ENCODE assay signal across 16 cellular contexts in the genomic region with DNA sequence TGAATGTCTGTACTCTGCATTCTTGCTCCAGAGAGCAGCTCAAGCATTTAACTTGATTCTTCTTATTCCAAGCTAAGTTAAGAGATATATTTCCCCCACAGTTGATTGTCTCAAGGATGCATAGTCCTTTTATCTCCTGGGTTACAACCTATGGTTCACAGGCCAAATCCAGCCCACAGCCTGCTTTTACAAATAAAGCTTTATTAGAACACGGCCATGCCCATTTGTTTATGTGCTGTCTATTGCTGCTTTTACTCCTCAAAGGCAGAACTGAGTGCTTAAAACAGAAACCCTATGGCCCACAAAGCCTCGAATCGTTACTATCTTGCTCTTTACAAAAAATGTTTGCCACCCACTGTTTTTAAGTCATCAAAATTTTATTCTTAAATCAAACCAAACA. TPM values are rescaled to one million over a fixed set of nuclear protein-coding genes. Genes with fewer than 3 reads are reported as not detected.
DNase-seq lines count a peak whose midpoint lies in the region; ATAC-seq and TF ChIP-seq lines count a peak whose summit lies in the region.
"Had no signal": no experiment of that assay in that cellular context is flagged by ENCODE, and none has a peak within 500 bp of the region (broad histone marks: within the 10 kb centered on the region; RNA-seq: fewer than 3 reads in every experiment).

No MANE protein-coding gene starts in this region.

- H3K36me3 ChIP-seq in GM23338 (ENCODE audit: insufficient read depth) (no peaks in the 10 kb centered on the region), right lobe of liver (peaks cover 0 to 8% (median 0%) of the 10 kb centered on the region in 4 donors)

- H2AFZ ChIP-seq in GM23338 = no peak overlapping the region

- 0 out of 3 replicates have a peak, but pooled peaks cover 1% of the 10 kb centered on the region for H3K4me1 Mint-ChIP-seq in GM23338
- H3K4me1 Mint-ChIP-seq in WTC11 = 0 out of 2 replicates have a peak, but pooled peaks cover 2% of the 10 kb centered on the region
- peaks cover 15% of the 10 kb centered on the region for H3K4me1 Mint-ChIP-seq in type B pancreatic cell (ENCODE audit: unreplicated experiment)
- no peaks in the 10 kb centered on the region for H3K4me1 Mint-ChIP-seq in immature natural killer cell

- no peak for TF ChIP-seq POLR2A in right lobe of liver (IDR thresholded peaks at IDR 0.05)

- no peaks in the 10 kb centered on the region for H3K9me2 ChIP-seq in GM23338 (ENCODE audit: insufficient read depth)

- DNase-seq in GM23338 (ENCODE audit: low spot score) (no peak), WTC11 (ENCODE audit: low spot score) (no peak), right lobe of liver (no peak), type B pancreatic cell (ENCODE audit: extremely low spot score, unreplicated experiment) (no peak), NCI-H524 (lab: John Stamatoyannopoulos, UW) (no peak), immature natural killer cell (no peak)
- DNase-seq: DMS79, KG1, NCI-H1105 treated with DMSO at 0.1 percent for 48 hours, NCI-H187, NCI-H345, NCI-H526, Peyer's patch, Right ventricle myocardium superior had no signal

- ATAC-seq in GM23338 = no peak
- no peak for ATAC-seq in WTC11
- no peak for ATAC-seq in right lobe of liver
- ATAC-seq in GM19395 (IDR thresholded peaks at IDR 0.05; ENCODE audit: unreplicated experiment) = no peak

- no peaks in the 10 kb centered on the region for H3K9me3 ChIP-seq in right lobe of liver
- H3K9me3 ChIP-seq: BLaER1, Peyer's patch had no signal

- TF ChIP-seq CTCF in GM23338 (conservative IDR thresholded peaks at IDR 0.05; ENCODE audit: low read depth in 2 of 2) = no peak
- no peak for TF ChIP-seq CTCF in WTC11 (IDR thresholded peaks at IDR 0.05)
- no peak for TF ChIP-seq CTCF in right lobe of liver (IDR thresholded peaks at IDR 0.05)
- no peak for TF ChIP-seq CTCF in type B pancreatic cell (conservative IDR thresholded peaks at IDR 0.05)

- H3K4me3 Mint-ChIP-seq in GM23338 = no peak overlapping the region
- no peak overlapping the region for H3K4me3 Mint-ChIP-seq in WTC11
- no peak overlapping the region for H3K4me3 Mint-ChIP-seq in type B pancreatic cell
- no peak overlapping the region for H3K4me3 Mint-ChIP-seq in immature natural killer cell

- no peaks in the 10 kb centered on the region for H3K79me2 ChIP-seq in GM23338 (replicated peaks; ENCODE audit: insufficient read depth)

- intact Hi-C loops in right lobe of liver (cut with DNase I) = loop anchor here in 1 of 2 donors (10.0 kb wide), 1 partner anchor 155 kb away; no protein-coding TSS in a partner anchor

- H3K27ac ChIP-seq in GM23338 (ENCODE audit: low read depth) (no peak overlapping the region), right lobe of liver (peak overlapping the region; percentile 92 to 100 (median 95))
- H3K27ac ChIP-seq: BLaER1 had no signal

- H4K20me1 ChIP-seq in GM23338 (replicated peaks; ENCODE audit: insufficient read depth) = no peaks in the 10 kb centered on the region; the same call in 1 of the 2 replicates
- H4K20me1 ChIP-seq: BLaER1 had no signal

- H3K4me3 ChIP-seq in GM23338 (no peak overlapping the region), right lobe of liver (no peak overlapping the region)
- H3K4me3 ChIP-seq: BLaER1, Peyer's patch had no signal

- no peaks in the 10 kb centered on the region for H3F3A ChIP-seq in GM23338 (replicated peaks; ENCODE audit: low read depth)

- H3K27ac Mint-ChIP-seq in GM23338 (peak overlapping the region; percentile 82; the same call in 1 of the 2 replicates), WTC11 (peak overlapping the region; percentile 41; the same call in 1 of the 2 replicates), type B pancreatic cell (peak overlapping the region; percentile 58), immature natural killer cell (no peak overlapping the region)

- H3K36me3 Mint-ChIP-seq in GM23338 (ENCODE audit: low read depth) = peaks cover 7% of the 10 kb centered on the region; the same call in 1 of the 3 replicates
- H3K36me3 Mint-ChIP-seq in WTC11 = peaks cover 46% of the 10 kb centered on the region
- H3K36me3 Mint-ChIP-seq in type B pancreatic cell = peaks cover 3% of the 10 kb centered on the region
- peaks cover 13 to 45% (median 15%) of the 10 kb centered on the region in 3 donors for H3K36me3 Mint-ChIP-seq in immature natural killer cell

- H3K27me3 Mint-ChIP-seq in GM23338 (ENCODE audit: insufficient read depth, low read depth, poor library complexity) = peaks cover 2% of the 10 kb centered on the region
- H3K27me3 Mint-ChIP-seq in WTC11 (ENCODE audit: low read depth) = no peaks in the 10 kb centered on the region
- H3K27me3 Mint-ChIP-seq in type B pancreatic cell = no peaks in the 10 kb centered on the region
- H3K27me3 Mint-ChIP-seq in immature natural killer cell (ENCODE audit: low read depth in 3 of 3) = no peaks in the 10 kb centered on the region

- no peak overlapping the region for H3K4me2 ChIP-seq in GM23338
- H3K4me2 ChIP-seq: BLaER1 had no signal

- H3K9me3 Mint-ChIP-seq in GM23338 (no peaks in the 10 kb centered on the region), WTC11 (no peaks in the 10 kb centered on the region), type B pancreatic cell (no peaks in the 10 kb centered on the region), immature natural killer cell (no peaks in the 10 kb centered on the region)

- POLR2A ChIA-PET in WTC11 (lab: Charles Lee) = no interaction called here

- no peaks in the 10 kb centered on the region for H3K4me1 ChIP-seq in GM23338 (ENCODE audit: insufficient read depth)
- H3K4me1 ChIP-seq in right lobe of liver = peaks cover 0 to 63% (median 36%) of the 10 kb centered on the region in 4 donors

- no peaks in the 10 kb centered on the region for H3K27me3 ChIP-seq in GM23338 (ENCODE audit: insufficient read depth)
- no peaks in the 10 kb centered on the region for H3K27me3 ChIP-seq in right lobe of liver
- H3K27me3 ChIP-seq: BLaER1, Peyer's patch had no signal

- CTCF ChIA-PET in WTC11 (lab: Charles Lee) = interaction anchor here (1.4 to 2.8 kb wide), 2 partner anchors 9 to 12 kb away, joined by 4 to 9 read pairs; no protein-coding TSS in a partner anchor

- WGBS in right lobe of liver (ENCODE audit: insufficient coverage, low coverage, low lambda C conversion rate, missing lambda C conversion rate) = 74% methylated on average over 3 of the region's 3 CpGs

TF ChIP-seq in GM23338, 12 proteins besides CTCF, POLR2A, EP300 and RAD21 (continues in another document):
- TF ChIP-seq STAT1 (IDR thresholded peaks at IDR 0.05; ENCODE audit: unreplicated experiment) = no peak

TF ChIP-seq in WTC11, 78 proteins besides CTCF, POLR2A, EP300 and RAD21:
- TF ChIP-seq KAT7 (CRISPR knock-in tag; IDR thresholded peaks at IDR 0.05; ENCODE audit: borderline replicate concordance) (no peak), ZNF219 (CRISPR knock-in tag; IDR thresholded peaks at IDR 0.05; ENCODE audit: borderline replicate concordance) (no peak), NFATC4 (CRISPR knock-in tag; IDR thresholded peaks at IDR 0.05) (no peak), TEAD1 (CRISPR knock-in tag; IDR thresholded peaks at IDR 0.05) (no peak), GABPB1 (CRISPR knock-in tag; IDR thresholded peaks at IDR 0.05) (no peak)
- TF ChIP-seq, protein P1, sequence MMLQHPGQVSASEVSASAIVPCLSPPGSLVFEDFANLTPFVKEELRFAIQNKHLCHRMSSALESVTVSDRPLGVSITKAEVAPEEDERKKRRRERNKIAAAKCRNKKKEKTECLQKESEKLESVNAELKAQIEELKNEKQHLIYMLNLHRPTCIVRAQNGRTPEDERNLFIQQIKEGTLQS (CRISPR knock-in tag; conservative IDR thresholded peaks at IDR 0.05) = no peak
- TF ChIP-seq, protein P2, sequence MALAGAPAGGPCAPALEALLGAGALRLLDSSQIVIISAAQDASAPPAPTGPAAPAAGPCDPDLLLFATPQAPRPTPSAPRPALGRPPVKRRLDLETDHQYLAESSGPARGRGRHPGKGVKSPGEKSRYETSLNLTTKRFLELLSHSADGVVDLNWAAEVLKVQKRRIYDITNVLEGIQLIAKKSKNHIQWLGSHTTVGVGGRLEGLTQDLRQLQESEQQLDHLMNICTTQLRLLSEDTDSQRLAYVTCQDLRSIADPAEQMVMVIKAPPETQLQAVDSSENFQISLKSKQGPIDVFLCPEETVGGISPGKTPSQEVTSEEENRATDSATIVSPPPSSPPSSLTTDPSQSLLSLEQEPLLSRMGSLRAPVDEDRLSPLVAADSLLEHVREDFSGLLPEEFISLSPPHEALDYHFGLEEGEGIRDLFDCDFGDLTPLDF (CRISPR knock-in tag; IDR thresholded peaks at IDR 0.05) = no peak
TF ChIP-seq in WTC11: peak in this region for 0.

RNA-seq across cellular contexts. Expression of a gene that starts 25.8 kb away (rescaled TPM):
- 6.8 and 7.7 TPM in 2 replicates for total RNA-seq in GM23338 (2014; rRNA removed; shearing (Covaris generic))
- polyA plus RNA-seq in GM23338 (2016; fragmentation: Nextera tagmentation; extraction: Ambion mirVana) (3.0 and 3.7 TPM in 2 replicates), immature natural killer cell (1 to 10 TPM; 1.4 to 5.6 (median 1.8) TPM)
- total RNA-seq in WTC11 (2021) (10.6 to 11.4 TPM (median 11.1 TPM) in 3 replicates), right lobe of liver (10 to 100 TPM in 2 of 6 experiments, 1 to 10 TPM in 4; 5.1 to 17.5 (median 9.7) TPM), type B pancreatic cell (ENCODE audit: low replicate concordance) (9.4 and 20.9 TPM in 2 replicates)

RNA-seq across cellular contexts. Expression of a gene that starts 37.2 kb away (rescaled TPM):
- 26.9 and 27.6 TPM in 2 replicates for total RNA-seq in GM23338 (2014; rRNA removed; shearing (Covaris generic))
- polyA plus RNA-seq in GM23338 (2016; fragmentation: Nextera tagmentation; extraction: Ambion mirVana) (12.9 TPM in 2 replicates), immature natural killer cell (1 to 10 TPM; 1.6 to 2.5 (median 2.1) TPM)
- total RNA-seq in WTC11 (2021) (32.5 to 37.0 TPM (median 35.9 TPM) in 3 replicates), right lobe of liver (1 to 10 TPM in 5 of 6 experiments, under 1 TPM in 1; 0.67 to 6.2 (median 3.3) TPM), type B pancreatic cell (ENCODE audit: low replicate concordance) (9.9 and 28.5 TPM in 2 replicates)

Comparison
In these comparisons a context has a peak if more than half of its experiments do, and no peak if none do; other contexts are left out.
1. H3K27ac Mint-ChIP-seq: peak in GM23338 (single experiment), WTC11 (single experiment) and type B pancreatic cell (single experiment); none in immature natural killer cell (0 of 6).